In genomic region chr11:94550513-94550912, GRCh38 we compare ENCODE assay signal across 1 cellular context.
TF ChIP-seq lines count a peak whose summit lies in the region.

No MANE protein-coding gene starts in this region.

TF ChIP-seq in GM12878, 131 proteins besides CTCF, POLR2A, EP300 and RAD21 (continues in another document):
- TF ChIP-seq SMC3 (IDR thresholded peaks at IDR 0.05; ENCODE audit: borderline replicate concordance, low read length) = no peak
- no peak for TF ChIP-seq LARP7 (IDR thresholded peaks at IDR 0.05)
- TF ChIP-seq, protein P1, sequence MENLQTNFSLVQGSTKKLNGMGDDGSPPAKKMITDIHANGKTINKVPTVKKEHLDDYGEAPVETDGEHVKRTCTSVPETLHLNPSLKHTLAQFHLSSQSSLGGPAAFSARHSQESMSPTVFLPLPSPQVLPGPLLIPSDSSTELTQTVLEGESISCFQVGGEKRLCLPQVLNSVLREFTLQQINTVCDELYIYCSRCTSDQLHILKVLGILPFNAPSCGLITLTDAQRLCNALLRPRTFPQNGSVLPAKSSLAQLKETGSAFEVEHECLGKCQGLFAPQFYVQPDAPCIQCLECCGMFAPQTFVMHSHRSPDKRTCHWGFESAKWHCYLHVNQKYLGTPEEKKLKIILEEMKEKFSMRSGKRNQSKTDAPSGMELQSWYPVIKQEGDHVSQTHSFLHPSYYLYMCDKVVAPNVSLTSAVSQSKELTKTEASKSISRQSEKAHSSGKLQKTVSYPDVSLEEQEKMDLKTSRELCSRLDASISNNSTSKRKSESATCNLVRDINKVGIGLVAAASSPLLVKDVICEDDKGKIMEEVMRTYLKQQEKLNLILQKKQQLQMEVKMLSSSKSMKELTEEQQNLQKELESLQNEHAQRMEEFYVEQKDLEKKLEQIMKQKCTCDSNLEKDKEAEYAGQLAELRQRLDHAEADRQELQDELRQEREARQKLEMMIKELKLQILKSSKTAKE (IDR thresholded peaks at IDR 0.05; ENCODE audit: low read depth, poor library complexity, severe bottlenecking) = no peak
- no peak for TF ChIP-seq POLR2AphosphoS2 (IDR thresholded peaks at IDR 0.05; ENCODE audit: low read depth, low read length)
- no peak for TF ChIP-seq NR2C1 (IDR thresholded peaks at IDR 0.05)
- TF ChIP-seq ZNF217 (IDR thresholded peaks at IDR 0.05) = no peak
- 0 out of 2 replicates have a peak, but pooled peaks have one; percentile 19 for TF ChIP-seq ATF7 (IDR thresholded peaks at IDR 0.05; ENCODE audit: low read depth)
- TF ChIP-seq, protein P2, sequence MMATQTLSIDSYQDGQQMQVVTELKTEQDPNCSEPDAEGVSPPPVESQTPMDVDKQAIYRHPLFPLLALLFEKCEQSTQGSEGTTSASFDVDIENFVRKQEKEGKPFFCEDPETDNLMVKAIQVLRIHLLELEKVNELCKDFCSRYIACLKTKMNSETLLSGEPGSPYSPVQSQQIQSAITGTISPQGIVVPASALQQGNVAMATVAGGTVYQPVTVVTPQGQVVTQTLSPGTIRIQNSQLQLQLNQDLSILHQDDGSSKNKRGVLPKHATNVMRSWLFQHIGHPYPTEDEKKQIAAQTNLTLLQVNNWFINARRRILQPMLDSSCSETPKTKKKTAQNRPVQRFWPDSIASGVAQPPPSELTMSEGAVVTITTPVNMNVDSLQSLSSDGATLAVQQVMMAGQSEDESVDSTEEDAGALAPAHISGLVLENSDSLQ (IDR thresholded peaks at IDR 0.05) = peak; percentile 61
- peak; percentile 52; the same call in 1 of the 2 replicates for TF ChIP-seq HDGF (IDR thresholded peaks at IDR 0.05)
- TF ChIP-seq SREBF2 (IDR thresholded peaks at IDR 0.05; ENCODE audit: low read length) = no peak
- TF ChIP-seq NBN (IDR thresholded peaks at IDR 0.05) = peak; percentile 50; the same call in 1 of the 2 replicates
- TF ChIP-seq MTA3 (IDR thresholded peaks at IDR 0.05; ENCODE audit: borderline replicate concordance, low read length) = no peak
- TF ChIP-seq, protein P3, sequence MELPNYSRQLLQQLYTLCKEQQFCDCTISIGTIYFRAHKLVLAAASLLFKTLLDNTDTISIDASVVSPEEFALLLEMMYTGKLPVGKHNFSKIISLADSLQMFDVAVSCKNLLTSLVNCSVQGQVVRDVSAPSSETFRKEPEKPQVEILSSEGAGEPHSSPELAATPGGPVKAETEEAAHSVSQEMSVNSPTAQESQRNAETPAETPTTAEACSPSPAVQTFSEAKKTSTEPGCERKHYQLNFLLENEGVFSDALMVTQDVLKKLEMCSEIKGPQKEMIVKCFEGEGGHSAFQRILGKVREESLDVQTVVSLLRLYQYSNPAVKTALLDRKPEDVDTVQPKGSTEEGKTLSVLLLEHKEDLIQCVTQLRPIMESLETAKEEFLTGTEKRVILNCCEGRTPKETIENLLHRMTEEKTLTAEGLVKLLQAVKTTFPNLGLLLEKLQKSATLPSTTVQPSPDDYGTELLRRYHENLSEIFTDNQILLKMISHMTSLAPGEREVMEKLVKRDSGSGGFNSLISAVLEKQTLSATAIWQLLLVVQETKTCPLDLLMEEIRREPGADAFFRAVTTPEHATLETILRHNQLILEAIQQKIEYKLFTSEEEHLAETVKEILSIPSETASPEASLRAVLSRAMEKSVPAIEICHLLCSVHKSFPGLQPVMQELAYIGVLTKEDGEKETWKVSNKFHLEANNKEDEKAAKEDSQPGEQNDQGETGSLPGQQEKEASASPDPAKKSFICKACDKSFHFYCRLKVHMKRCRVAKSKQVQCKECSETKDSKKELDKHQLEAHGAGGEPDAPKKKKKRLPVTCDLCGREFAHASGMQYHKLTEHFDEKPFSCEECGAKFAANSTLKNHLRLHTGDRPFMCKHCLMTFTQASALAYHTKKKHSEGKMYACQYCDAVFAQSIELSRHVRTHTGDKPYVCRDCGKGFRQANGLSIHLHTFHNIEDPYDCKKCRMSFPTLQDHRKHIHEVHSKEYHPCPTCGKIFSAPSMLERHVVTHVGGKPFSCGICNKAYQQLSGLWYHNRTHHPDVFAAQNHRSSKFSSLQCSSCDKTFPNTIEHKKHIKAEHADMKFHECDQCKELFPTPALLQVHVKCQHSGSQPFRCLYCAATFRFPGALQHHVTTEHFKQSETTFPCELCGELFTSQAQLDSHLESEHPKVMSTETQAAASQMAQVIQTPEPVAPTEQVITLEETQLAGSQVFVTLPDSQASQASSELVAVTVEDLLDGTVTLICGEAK (IDR thresholded peaks at IDR 0.05; ENCODE audit: borderline replicate concordance) = no peak
- no peak for TF ChIP-seq IRF4 (IDR thresholded peaks at IDR 0.05; ENCODE audit: low read depth, low read length)
- TF ChIP-seq ZBED1 (IDR thresholded peaks at IDR 0.05; ENCODE audit: borderline replicate concordance) = no peak
- TF ChIP-seq TARDBP (IDR thresholded peaks at IDR 0.05; ENCODE audit: borderline replicate concordance) = no peak
- peak; percentile 29; the same call in 1 of the 2 replicates for TF ChIP-seq RELB (IDR thresholded peaks at IDR 0.05; ENCODE audit: low read depth)
- TF ChIP-seq MLLT1 (IDR thresholded peaks at IDR 0.05) = peak; percentile 69
- no peak for TF ChIP-seq E4F1 (IDR thresholded peaks at IDR 0.05; ENCODE audit: borderline replicate concordance, partially characterized antibody)
- no peak for TF ChIP-seq CREM (IDR thresholded peaks at IDR 0.05; ENCODE audit: low read depth)
- no peak for TF ChIP-seq RCOR1 (conservative IDR thresholded peaks at IDR 0.05; ENCODE audit: low read depth, low read length)
- no peak for TF ChIP-seq SMAD1 (IDR thresholded peaks at IDR 0.05; ENCODE audit: low read depth, partially characterized antibody)
- TF ChIP-seq TBL1XR1 (IDR thresholded peaks at IDR 0.05; ENCODE audit: low read depth, low read length) = no peak
- TF ChIP-seq, protein P4, sequence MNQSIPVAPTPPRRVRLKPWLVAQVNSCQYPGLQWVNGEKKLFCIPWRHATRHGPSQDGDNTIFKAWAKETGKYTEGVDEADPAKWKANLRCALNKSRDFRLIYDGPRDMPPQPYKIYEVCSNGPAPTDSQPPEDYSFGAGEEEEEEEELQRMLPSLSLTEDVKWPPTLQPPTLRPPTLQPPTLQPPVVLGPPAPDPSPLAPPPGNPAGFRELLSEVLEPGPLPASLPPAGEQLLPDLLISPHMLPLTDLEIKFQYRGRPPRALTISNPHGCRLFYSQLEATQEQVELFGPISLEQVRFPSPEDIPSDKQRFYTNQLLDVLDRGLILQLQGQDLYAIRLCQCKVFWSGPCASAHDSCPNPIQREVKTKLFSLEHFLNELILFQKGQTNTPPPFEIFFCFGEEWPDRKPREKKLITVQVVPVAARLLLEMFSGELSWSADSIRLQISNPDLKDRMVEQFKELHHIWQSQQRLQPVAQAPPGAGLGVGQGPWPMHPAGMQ (IDR thresholded peaks at IDR 0.05; ENCODE audit: borderline replicate concordance) = 0 out of 2 replicates have a peak, but pooled peaks have one; percentile 5
- no peak for TF ChIP-seq BCL11A (IDR thresholded peaks at IDR 0.05; ENCODE audit: low read depth, low read length)
- TF ChIP-seq ZNF207 (IDR thresholded peaks at IDR 0.05; ENCODE audit: borderline replicate concordance) = no peak
- TF ChIP-seq FOS (IDR thresholded peaks at IDR 0.05; ENCODE audit: borderline replicate concordance, extremely low read depth, insufficient read length) = no peak
- TF ChIP-seq MEF2A (IDR thresholded peaks at IDR 0.05; ENCODE audit: insufficient read depth, low read depth, low read length) = no peak
- no peak for TF ChIP-seq RFX5 (IDR thresholded peaks at IDR 0.05; ENCODE audit: low read depth, low read length)
- TF ChIP-seq GABPA (IDR thresholded peaks at IDR 0.05; ENCODE audit: low read depth) = no peak
- TF ChIP-seq, protein P5, sequence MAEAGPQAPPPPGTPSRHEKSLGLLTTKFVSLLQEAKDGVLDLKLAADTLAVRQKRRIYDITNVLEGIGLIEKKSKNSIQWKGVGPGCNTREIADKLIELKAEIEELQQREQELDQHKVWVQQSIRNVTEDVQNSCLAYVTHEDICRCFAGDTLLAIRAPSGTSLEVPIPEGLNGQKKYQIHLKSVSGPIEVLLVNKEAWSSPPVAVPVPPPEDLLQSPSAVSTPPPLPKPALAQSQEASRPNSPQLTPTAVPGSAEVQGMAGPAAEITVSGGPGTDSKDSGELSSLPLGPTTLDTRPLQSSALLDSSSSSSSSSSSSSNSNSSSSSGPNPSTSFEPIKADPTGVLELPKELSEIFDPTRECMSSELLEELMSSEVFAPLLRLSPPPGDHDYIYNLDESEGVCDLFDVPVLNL (IDR thresholded peaks at IDR 0.05; ENCODE audit: low read depth, low read length) = no peak
- no peak; a peak in 1 of 4 replicates for TF ChIP-seq ETV6 (conservative IDR thresholded peaks at IDR 0.05 in 1 of 2, IDR thresholded peaks at IDR 0.05 in 1 of 2; ENCODE audit: borderline replicate concordance in 1 of 2, low read depth in 1 of 2)
- peak; percentile 39; the same call in 1 of the 2 replicates for TF ChIP-seq JUNB (IDR thresholded peaks at IDR 0.05)
- TF ChIP-seq RELA (IDR thresholded peaks at IDR 0.05; ENCODE audit: borderline replicate concordance, partially characterized antibody) = no peak
- TF ChIP-seq MYB (IDR thresholded peaks at IDR 0.05; ENCODE audit: borderline replicate concordance, low read depth, low read length) = no peak
- TF ChIP-seq, protein P6, sequence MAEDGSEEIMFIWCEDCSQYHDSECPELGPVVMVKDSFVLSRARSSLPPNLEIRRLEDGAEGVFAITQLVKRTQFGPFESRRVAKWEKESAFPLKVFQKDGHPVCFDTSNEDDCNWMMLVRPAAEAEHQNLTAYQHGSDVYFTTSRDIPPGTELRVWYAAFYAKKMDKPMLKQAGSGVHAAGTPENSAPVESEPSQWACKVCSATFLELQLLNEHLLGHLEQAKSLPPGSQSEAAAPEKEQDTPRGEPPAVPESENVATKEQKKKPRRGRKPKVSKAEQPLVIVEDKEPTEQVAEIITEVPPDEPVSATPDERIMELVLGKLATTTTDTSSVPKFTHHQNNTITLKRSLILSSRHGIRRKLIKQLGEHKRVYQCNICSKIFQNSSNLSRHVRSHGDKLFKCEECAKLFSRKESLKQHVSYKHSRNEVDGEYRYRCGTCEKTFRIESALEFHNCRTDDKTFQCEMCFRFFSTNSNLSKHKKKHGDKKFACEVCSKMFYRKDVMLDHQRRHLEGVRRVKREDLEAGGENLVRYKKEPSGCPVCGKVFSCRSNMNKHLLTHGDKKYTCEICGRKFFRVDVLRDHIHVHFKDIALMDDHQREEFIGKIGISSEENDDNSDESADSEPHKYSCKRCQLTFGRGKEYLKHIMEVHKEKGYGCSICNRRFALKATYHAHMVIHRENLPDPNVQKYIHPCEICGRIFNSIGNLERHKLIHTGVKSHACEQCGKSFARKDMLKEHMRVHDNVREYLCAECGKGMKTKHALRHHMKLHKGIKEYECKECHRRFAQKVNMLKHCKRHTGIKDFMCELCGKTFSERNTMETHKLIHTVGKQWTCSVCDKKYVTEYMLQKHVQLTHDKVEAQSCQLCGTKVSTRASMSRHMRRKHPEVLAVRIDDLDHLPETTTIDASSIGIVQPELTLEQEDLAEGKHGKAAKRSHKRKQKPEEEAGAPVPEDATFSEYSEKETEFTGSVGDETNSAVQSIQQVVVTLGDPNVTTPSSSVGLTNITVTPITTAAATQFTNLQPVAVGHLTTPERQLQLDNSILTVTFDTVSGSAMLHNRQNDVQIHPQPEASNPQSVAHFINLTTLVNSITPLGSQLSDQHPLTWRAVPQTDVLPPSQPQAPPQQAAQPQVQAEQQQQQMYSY (CRISPR knock-in tag; IDR thresholded peaks at IDR 0.05) = no peak
- TF ChIP-seq PAX5 (IDR thresholded peaks at IDR 0.05; ENCODE audit: borderline replicate concordance, low read depth, low read length) = no peak
- TF ChIP-seq POU2F2 (IDR thresholded peaks at IDR 0.05; ENCODE audit: borderline replicate concordance, low read depth, low read length) = no peak
- TF ChIP-seq JUND (IDR thresholded peaks at IDR 0.05; ENCODE audit: low read depth, low read length) = no peak
- no peak for TF ChIP-seq ZZZ3 (IDR thresholded peaks at IDR 0.05; ENCODE audit: control insufficient read depth, insufficient read length, low read depth)
- no peak for TF ChIP-seq NRF1 (conservative IDR thresholded peaks at IDR 0.05; ENCODE audit: low read depth, low read length)
- TF ChIP-seq USF2 (IDR thresholded peaks at IDR 0.05; ENCODE audit: borderline replicate concordance, low read depth, low read length) = no peak
